ENCODE assay signal across 2 cellular contexts in genomic region chr9:4224181-4224580, GRCh38.
TF ChIP-seq lines count a peak whose summit lies in the region.

No MANE protein-coding gene starts in this region.

TF ChIP-seq in A549, 52 proteins besides CTCF, POLR2A, EP300 and RAD21 (continued from another document):
- TF ChIP-seq ESRRA (IDR thresholded peaks at IDR 0.05; ENCODE audit: borderline replicate concordance, low read length) (no peak), POLR2AphosphoS2 (conservative IDR thresholded peaks at IDR 0.05; ENCODE audit: low read length) (no peak), ZC3H11A (IDR thresholded peaks at IDR 0.05) (no peak), BHLHE40 (IDR thresholded peaks at IDR 0.05; ENCODE audit: low read depth, low read length) (no peak), ZNF302 (CRISPR knock-in tag; IDR thresholded peaks at IDR 0.05) (no peak), REST (IDR thresholded peaks at IDR 0.05) (no peak), MYC (IDR thresholded peaks at IDR 0.05; ENCODE audit: borderline replicate concordance, low read length) (no peak), USF2 (IDR thresholded peaks at IDR 0.05) (no peak), SMC3 (IDR thresholded peaks at IDR 0.05) (no peak), FOSL2 (IDR thresholded peaks at IDR 0.05) (no peak), FOSL2 (CRISPR knock-in tag; IDR thresholded peaks at IDR 0.05) (no peak), EHF (CRISPR knock-in tag; IDR thresholded peaks at IDR 0.05) (no peak)
TF ChIP-seq in A549: peak in this region for 0.

TF ChIP-seq in IMR-90, 13 proteins besides CTCF, POLR2A, EP300 and RAD21 (continued from another document):
- TF ChIP-seq NFE2L2 (IDR thresholded peaks at IDR 0.05; ENCODE audit: low read depth, low read length) (no peak), RCOR1 (IDR thresholded peaks at IDR 0.05; ENCODE audit: insufficient replicate concordance, low read length) (no peak), CEBPB (IDR thresholded peaks at IDR 0.05; ENCODE audit: low read depth, low read length) (no peak), USF2 (IDR thresholded peaks at IDR 0.05; ENCODE audit: low read depth, low read length) (no peak), CHD1 (IDR thresholded peaks at IDR 0.05; ENCODE audit: low read depth, low read length) (no peak), ELK1 (IDR thresholded peaks at IDR 0.05; ENCODE audit: borderline replicate concordance, low read depth, low read length) (no peak), BHLHE40 (IDR thresholded peaks at IDR 0.05; ENCODE audit: low read depth, low read length) (no peak)
TF ChIP-seq in IMR-90: peak in this region for 0.
